ENCODE assay signal across 8 cellular contexts in the genomic region with DNA sequence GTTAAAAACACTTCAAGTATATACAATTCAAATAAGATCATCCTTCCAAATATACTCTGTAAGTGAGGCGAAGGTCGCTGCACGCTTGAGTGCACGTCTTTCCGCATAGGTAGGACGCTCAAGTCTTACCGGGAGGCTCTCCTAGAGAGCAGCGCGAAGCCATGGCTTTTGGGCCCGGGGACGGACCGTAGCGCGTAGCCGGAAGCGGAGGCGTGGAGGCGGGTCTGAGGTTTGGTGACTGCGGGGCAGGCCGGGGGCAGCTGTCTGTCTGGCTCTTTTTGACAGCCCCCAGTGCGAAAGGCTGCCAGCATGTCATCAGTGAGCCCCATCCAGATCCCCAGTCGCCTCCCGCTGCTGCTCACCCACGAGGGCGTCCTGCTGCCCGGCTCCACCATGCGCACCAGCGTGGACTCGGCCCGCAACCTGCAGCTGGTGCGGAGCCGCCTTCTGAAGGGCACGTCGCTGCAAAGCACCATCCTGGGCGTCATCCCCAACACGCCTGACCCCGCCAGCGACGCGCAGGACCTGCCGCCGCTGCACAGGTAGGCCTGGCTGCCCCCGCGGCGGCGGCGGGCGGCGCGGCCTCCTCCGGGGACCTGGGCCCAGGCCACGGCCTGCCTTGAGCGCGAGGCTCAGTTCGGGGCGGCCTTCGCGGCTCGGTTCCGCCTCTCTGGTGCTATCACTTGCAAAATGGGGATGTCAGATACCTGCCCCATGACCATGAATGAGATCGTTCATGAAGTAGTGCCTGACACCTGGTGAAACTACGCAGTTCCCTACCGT. TPM values are rescaled to one million over a fixed set of nuclear protein-coding genes. Genes with fewer than 3 reads are reported as not detected.
A peak's percentile ranks its signal among the peaks of the same experiment; 100 is the strongest.
DNase-seq lines count a peak whose midpoint lies in the region; ATAC-seq and TF ChIP-seq lines count a peak whose summit lies in the region.

A gene with protein sequence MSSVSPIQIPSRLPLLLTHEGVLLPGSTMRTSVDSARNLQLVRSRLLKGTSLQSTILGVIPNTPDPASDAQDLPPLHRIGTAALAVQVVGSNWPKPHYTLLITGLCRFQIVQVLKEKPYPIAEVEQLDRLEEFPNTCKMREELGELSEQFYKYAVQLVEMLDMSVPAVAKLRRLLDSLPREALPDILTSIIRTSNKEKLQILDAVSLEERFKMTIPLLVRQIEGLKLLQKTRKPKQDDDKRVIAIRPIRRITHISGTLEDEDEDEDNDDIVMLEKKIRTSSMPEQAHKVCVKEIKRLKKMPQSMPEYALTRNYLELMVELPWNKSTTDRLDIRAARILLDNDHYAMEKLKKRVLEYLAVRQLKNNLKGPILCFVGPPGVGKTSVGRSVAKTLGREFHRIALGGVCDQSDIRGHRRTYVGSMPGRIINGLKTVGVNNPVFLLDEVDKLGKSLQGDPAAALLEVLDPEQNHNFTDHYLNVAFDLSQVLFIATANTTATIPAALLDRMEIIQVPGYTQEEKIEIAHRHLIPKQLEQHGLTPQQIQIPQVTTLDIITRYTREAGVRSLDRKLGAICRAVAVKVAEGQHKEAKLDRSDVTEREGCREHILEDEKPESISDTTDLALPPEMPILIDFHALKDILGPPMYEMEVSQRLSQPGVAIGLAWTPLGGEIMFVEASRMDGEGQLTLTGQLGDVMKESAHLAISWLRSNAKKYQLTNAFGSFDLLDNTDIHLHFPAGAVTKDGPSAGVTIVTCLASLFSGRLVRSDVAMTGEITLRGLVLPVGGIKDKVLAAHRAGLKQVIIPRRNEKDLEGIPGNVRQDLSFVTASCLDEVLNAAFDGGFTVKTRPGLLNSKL (plus strand): TSS at position 221 of the 783 bp plus-strand sequence. CDS start 89 bp downstream, at position 310.

- CTCF ChIA-PET in activated CD8-positive, alpha-beta memory T cell treated with anti-CD3 and anti-CD28 coated beads, Interleukin-2, amount 10 ng/mL, durations not matched to agents 7 days and 5 days (lab: Charles Lee) = interaction anchor here (1.0 to 1.8 kb wide), 2 partner anchors 379 to 386 kb away, joined by 3 to 7 read pairs; no protein-coding TSS in a partner anchor

- H3K56ac ChIP-seq in mesendoderm (ENCODE audit: low read length) = peak within 1 kb of the TSS; percentile 92

- H2BK5ac ChIP-seq in mesendoderm (ENCODE audit: low read length) = no peak within 1 kb of the TSS

- peak within 1 kb of the TSS; percentile 0 for H4K8ac ChIP-seq in mesendoderm (ENCODE audit: low read depth, low read length)

- H3K36me3 ChIP-seq in NT2/D1 (ENCODE audit: insufficient read depth, insufficient read length, low read length) (no peaks in the 10 kb centered on the region), endocrine pancreas (ENCODE audit: control insufficient read depth, insufficient read depth, low read length) (no peaks in the 10 kb centered on the region), mesendoderm (ENCODE audit: control insufficient read depth, insufficient read depth, low read length) (no peaks in the 10 kb centered on the region)

- H3K27me3 ChIP-seq in NT2/D1 (ENCODE audit: insufficient read depth, insufficient read length) (no peaks in the 10 kb centered on the region), endocrine pancreas (ENCODE audit: control insufficient read depth, insufficient read depth, low read length) (no peaks in the 10 kb centered on the region), mesendoderm (ENCODE audit: insufficient read depth, low read length, poor library complexity) (no peaks in the 10 kb centered on the region)

- ATAC-seq in activated CD8-positive, alpha-beta memory T cell treated with anti-CD3 and anti-CD28 coated beads, Interleukin-2, amount 10 ng/mL, durations not matched to agents 7 days and 5 days = peak; percentile 98

- WGBS in mesendoderm (ENCODE audit: extremely low coverage, insufficient coverage, low lambda C conversion rate) = no CpG with 5 or more reads among the region's 63 CpGs

- H3K4me1 ChIP-seq in NT2/D1 (ENCODE audit: insufficient read depth, insufficient read length) (no peaks in the 10 kb centered on the region), endocrine pancreas (ENCODE audit: control insufficient read depth, insufficient read depth, low read length) (peaks cover 11% of the 10 kb centered on the region), mesendoderm (ENCODE audit: control insufficient read depth, low read depth, low read length) (no peaks in the 10 kb centered on the region)

- peaks cover 9% of the 10 kb centered on the region for H3K79me2 ChIP-seq in mesendoderm (ENCODE audit: control insufficient read depth, insufficient read depth, low read length)

- H3K36me3 Mint-ChIP-seq in activated CD8-positive, alpha-beta memory T cell treated with anti-CD3 and anti-CD28 coated beads, Interleukin-2, amount 10 ng/mL, durations not matched to agents 7 days and 5 days = peaks cover 2% of the 10 kb centered on the region

- H2BK120ac ChIP-seq in mesendoderm (ENCODE audit: low read depth, low read length) = no peak within 1 kb of the TSS

- H3K9ac ChIP-seq in NT2/D1 (ENCODE audit: insufficient read length, low read depth) = peak within 1 kb of the TSS; percentile 96
- peak within 1 kb of the TSS; percentile 95 for H3K9ac ChIP-seq in endocrine pancreas (ENCODE audit: control insufficient read depth, insufficient read depth, low read length)
- peak within 1 kb of the TSS; percentile 82 for H3K9ac ChIP-seq in mesendoderm (ENCODE audit: low read length)

- H3K4me3 Mint-ChIP-seq in activated CD8-positive, alpha-beta memory T cell treated with anti-CD3 and anti-CD28 coated beads, Interleukin-2, amount 10 ng/mL, durations not matched to agents 7 days and 5 days = peak within 1 kb of the TSS; percentile 96

- H3K4me3 ChIP-seq in NT2/D1 (ENCODE audit: insufficient read length, low read depth) = peak within 1 kb of the TSS; percentile 96
- H3K4me3 ChIP-seq in endocrine pancreas (ENCODE audit: control insufficient read depth, insufficient read depth, low read length) = peak within 1 kb of the TSS; percentile 89
- peak within 1 kb of the TSS; percentile 68 for H3K4me3 ChIP-seq in mesendoderm (ENCODE audit: low read length)

- no peaks in the 10 kb centered on the region for H3K27me3 Mint-ChIP-seq in activated CD8-positive, alpha-beta memory T cell treated with anti-CD3 and anti-CD28 coated beads, Interleukin-2, amount 10 ng/mL, durations not matched to agents 7 days and 5 days

- H3K79me1 ChIP-seq in mesendoderm (ENCODE audit: low read length) = peaks cover 11% of the 10 kb centered on the region

- H2BK15ac ChIP-seq in mesendoderm (replicated peaks; ENCODE audit: low read depth) = no peak within 1 kb of the TSS

- DNase-seq in COLO829 (ENCODE audit: low spot score) (peak; percentile 65), GM20000 (ENCODE audit: low spot score) (peak; percentile 93), HT-29 (ENCODE audit: low spot score) (peak; percentile 89), NT2/D1 (ENCODE audit: low read depth, low spot score) (peak; percentile 85), mesendoderm (peak; percentile 95)
- DNase-seq in activated CD8-positive, alpha-beta memory T cell treated with anti-CD3 and anti-CD28 coated beads, Interleukin-2, amount 10 ng/mL, durations not matched to agents 7 days and 5 days = peak; percentile 94
- peak; percentile 86 for DNase-seq in stimulated activated CD8-positive, alpha-beta memory T cell treated with anti-CD3 and anti-CD28 coated beads, Interleukin-12 subunit alpha, Interleukin-12 subunit beta, amount 100 ng/mL, for 4 hours (ENCODE audit: low read depth)

- peak within 1 kb of the TSS; percentile 11 for H3K18ac ChIP-seq in mesendoderm (ENCODE audit: low read length)

- H3K27ac ChIP-seq in mesendoderm (ENCODE audit: low read depth, low read length) = peak within 1 kb of the TSS; percentile 63

- peak within 1 kb of the TSS; percentile 53 for H3K4me2 ChIP-seq in mesendoderm (ENCODE audit: low read length)

- peak within 1 kb of the TSS; percentile 92 for H3K27ac Mint-ChIP-seq in activated CD8-positive, alpha-beta memory T cell treated with anti-CD3 and anti-CD28 coated beads, Interleukin-2, amount 10 ng/mL, durations not matched to agents 7 days and 5 days

- H2AK5ac ChIP-seq in mesendoderm (ENCODE audit: low read length) = no peak within 1 kb of the TSS

- no peak within 1 kb of the TSS for H3K23ac ChIP-seq in mesendoderm (ENCODE audit: low read length)

- H3K4me1 Mint-ChIP-seq in activated CD8-positive, alpha-beta memory T cell treated with anti-CD3 and anti-CD28 coated beads, Interleukin-2, amount 10 ng/mL, durations not matched to agents 7 days and 5 days = peaks cover 42% of the 10 kb centered on the region

- no peaks in the 10 kb centered on the region for H3K9me3 Mint-ChIP-seq in activated CD8-positive, alpha-beta memory T cell treated with anti-CD3 and anti-CD28 coated beads, Interleukin-2, amount 10 ng/mL, durations not matched to agents 7 days and 5 days (ENCODE audit: low read depth)

- no peak within 1 kb of the TSS for H3K4ac ChIP-seq in mesendoderm (ENCODE audit: low read depth, low read length)

- no peak within 1 kb of the TSS for H4K5ac ChIP-seq in mesendoderm (ENCODE audit: low read length)

- TF ChIP-seq CTCF in GM20000 (IDR thresholded peaks at IDR 0.05; ENCODE audit: extremely low read depth, missing control alignments) = no peak

- H3K9me3 ChIP-seq in NT2/D1 (ENCODE audit: insufficient read depth, low read length) (no peaks in the 10 kb centered on the region), endocrine pancreas (ENCODE audit: control insufficient read depth, low read length) (no peaks in the 10 kb centered on the region)

RNA-seq across cellular contexts. Expression of the gene that starts here (rescaled TPM):
- total RNA-seq in HT-29 (2014; rRNA removed; shearing (Covaris generic)) = 22.2 and 22.4 TPM in 2 replicates
- 10 to 100 TPM; 50.6 to 54.3 TPM for total RNA-seq in activated CD8-positive, alpha-beta memory T cell treated with anti-CD3 and anti-CD28 coated beads, Interleukin-2, amount 10 ng/mL, durations not matched to agents 7 days and 5 days
- polyA plus RNA-seq in mesendoderm (2013, experiment 1 of 2) = 10.4 TPM
- polyA plus RNA-seq in mesendoderm (2013, experiment 2 of 2) = 10.0 TPM

Comparison
In these comparisons a context has a peak if more than half of its experiments do, and no peak if none do; other contexts are left out.
1. Peak in every context shown above with its lines: DNase-seq, ATAC-seq, H3K4me3 ChIP-seq and H3K27ac ChIP-seq.